Comparison of ENCODE assay signal across 24 cellular contexts in the genomic region with DNA sequence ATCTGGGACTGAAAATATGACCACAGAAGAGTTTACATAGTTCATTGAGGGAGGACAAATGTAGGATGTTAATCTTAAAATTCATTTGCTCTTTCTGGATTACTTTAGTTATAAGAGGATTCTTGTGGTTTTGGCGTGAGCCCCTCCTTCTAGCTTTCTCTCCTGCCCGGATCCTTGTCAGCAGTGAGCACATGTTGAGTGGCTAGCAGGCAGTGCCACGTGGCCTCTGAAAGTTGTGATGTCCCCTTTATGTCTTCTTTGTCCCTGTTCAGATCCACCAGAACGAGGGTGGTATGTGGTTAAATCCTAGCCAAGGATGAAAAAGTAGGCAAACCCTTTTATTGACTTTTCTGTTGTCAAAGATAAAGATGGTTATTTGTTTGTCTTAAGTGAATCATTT.
"Had no signal": no experiment of that assay in that cellular context is flagged by ENCODE, and none has a peak within 500 bp of the region (broad histone marks: within the 10 kb centered on the region; RNA-seq: fewer than 3 reads in every experiment).

No MANE protein-coding gene starts in this region.

- H3K27me3 Mint-ChIP-seq: activated T-helper 17 cell treated with anti-CD3 and anti-CD28 coated beads, Interleukin-2, amount 50 U/mL, for 72 hours had no signal

- H3K4me3 Mint-ChIP-seq: activated B cell treated with CpG ODN at 0.5 μM for 24 hours; activated CD4-positive, alpha-beta T cell treated with anti-CD3 and anti-CD28 coated beads for 36 hours; activated T-cell treated with anti-CD3 and anti-CD28 coated beads, Interleukin-2, amount 50 U/mL, for 24 hours; activated T-helper 17 cell treated with anti-CD3 and anti-CD28 coated beads, Interleukin-2, amount 50 U/mL, for 72 hours; dendritic cell treated with granulocyte-macrophage colony-stimulating factor and Interleukin-4, amounts not matched to agents 40 ng/mL and 50 ng/mL, for 4 days; naive B cell had no signal

- H3K36me3 ChIP-seq: heart right ventricle, lower lobe of right lung, upper lobe of left lung had no signal

- H3K27me3 ChIP-seq: heart right ventricle, upper lobe of left lung had no signal

- H2AFZ ChIP-seq: parathyroid adenoma had no signal

- H3K27ac ChIP-seq: heart right ventricle, lower lobe of right lung, parathyroid adenoma, upper lobe of left lung had no signal

- H3K4me3 ChIP-seq: heart right ventricle, lower lobe of right lung, upper lobe of left lung had no signal

- H3K9ac ChIP-seq: parathyroid adenoma had no signal

- H3K4me1 ChIP-seq: lower lobe of right lung, parathyroid adenoma, upper lobe of left lung had no signal

- H3K9me3 ChIP-seq: lower lobe of right lung, upper lobe of left lung had no signal

- ATAC-seq: activated CD4-positive, alpha-beta T cell treated with anti-CD3 and anti-CD28 coated beads for 36 hours; activated naive CD4-positive, alpha-beta T cell treated with anti-CD3 and anti-CD28 coated beads, Interleukin-2, amount 50 U/mL, for 72 hours; activated T-helper 17 cell treated with anti-CD3 and anti-CD28 coated beads, Interleukin-2, amount 50 U/mL, for 72 hours; heart right ventricle; sciatic nerve had no signal

- H3K9me3 Mint-ChIP-seq: activated T-cell treated with anti-CD3 and anti-CD28 coated beads, Interleukin-2, amount 50 U/mL, for 24 hours; activated T-helper 17 cell treated with anti-CD3 and anti-CD28 coated beads, Interleukin-2, amount 50 U/mL, for 72 hours; dendritic cell treated with granulocyte-macrophage colony-stimulating factor and Interleukin-4, amounts not matched to agents 40 ng/mL and 50 ng/mL, for 4 days had no signal

- H3K27ac Mint-ChIP-seq: activated B cell treated with CpG ODN at 0.5 μM for 24 hours; activated CD4-positive, alpha-beta T cell treated with anti-CD3 and anti-CD28 coated beads for 36 hours; activated naive CD4-positive, alpha-beta T cell treated with anti-CD3 and anti-CD28 coated beads, Interleukin-2, amount 50 U/mL, for 72 hours; activated T-cell treated with anti-CD3 and anti-CD28 coated beads, Interleukin-2, amount 50 U/mL, for 24 hours; activated T-helper 17 cell treated with anti-CD3 and anti-CD28 coated beads, Interleukin-2, amount 50 U/mL, for 72 hours; dendritic cell treated with granulocyte-macrophage colony-stimulating factor and Interleukin-4, amounts not matched to agents 40 ng/mL and 50 ng/mL, for 4 days had no signal

- DNase-seq: activated B cell treated with CpG ODN at 0.5 μM for 24 hours; activated CD4-positive, alpha-beta T cell treated with anti-CD3 and anti-CD28 coated beads for 36 hours; activated CD4-positive, alpha-beta T cell treated with anti-CD3 and anti-CD28 coated beads, Interleukin-2, amount 50 U/mL, for 4 hours; activated CD8-positive, alpha-beta memory T cell treated with anti-CD3 and anti-CD28 coated beads for 24 hours; activated CD8-positive, alpha-beta memory T cell treated with anti-CD3 and anti-CD28 coated beads, Interleukin-2, amount 50 U/mL, for 4 hours; activated T-cell treated with anti-CD3 and anti-CD28 coated beads, Interleukin-2, amount 50 U/mL, for 24 hours; effector CD8-positive, alpha-beta T cell; erythroblast; foreskin fibroblast; heart right ventricle; kidney; lower lobe of right lung; mesendoderm; naive B cell; nucleus accumbens; stimulated activated CD4-positive, alpha-beta T cell treated with anti-CD3 and anti-CD28 coated beads, Interleukin-4, amount 100 ng/mL, for 1 hour; stimulated activated naive CD4-positive, alpha-beta T cell; T-helper 9 cell had no signal
